ENCODE assay signal across 18 cellular contexts in the genomic region with DNA sequence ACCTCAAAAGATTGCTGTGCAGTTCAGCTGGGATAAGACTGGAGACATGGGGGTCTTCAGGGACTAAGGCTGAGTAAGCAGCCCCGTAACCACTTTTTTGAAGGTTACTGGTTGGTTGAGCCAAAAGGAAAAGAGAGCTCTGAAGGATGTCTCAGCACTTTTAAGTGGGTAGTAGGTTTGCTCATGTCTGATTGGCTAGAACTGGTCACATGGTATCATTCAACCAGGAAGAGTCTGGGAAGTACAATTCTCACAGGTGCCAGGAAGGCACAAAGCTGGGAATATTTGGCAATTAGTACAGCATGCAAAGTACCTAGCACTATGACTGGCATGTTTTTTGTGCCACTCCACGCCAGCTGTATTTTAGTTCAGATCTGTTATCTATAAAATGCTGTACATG. TPM values are rescaled to one million over a fixed set of nuclear protein-coding genes. Genes with fewer than 3 reads are reported as not detected.
DNase-seq lines count a peak whose midpoint lies in the region; ATAC-seq and TF ChIP-seq lines count a peak whose summit lies in the region.
"Had no signal": no experiment of that assay in that cellular context is flagged by ENCODE, and none has a peak within 500 bp of the region (broad histone marks: within the 10 kb centered on the region; RNA-seq: fewer than 3 reads in every experiment).

No MANE protein-coding gene starts in this region.

- DNase-seq in ELR (ENCODE audit: low read depth) (peak; percentile 36), PC-3 (peak; percentile 35), iPS-NIHi11 (ENCODE audit: low spot score) (peak; percentile 81), adrenal gland (no peak)
- DNase-seq in activated CD4-positive, alpha-beta T cell treated with anti-CD3 and anti-CD28 coated beads for 48 hours = no peak
- DNase-seq: activated CD4-positive, alpha-beta T cell treated with anti-CD3 and anti-CD28 coated beads, Interleukin-2, amount 50 U/mL, for 1 hour; activated naive CD8-positive, alpha-beta T cell treated with anti-CD3 and anti-CD28 coated beads for 36 hours; activated T-cell treated with anti-CD3 and anti-CD28 coated beads, Interleukin-2, amount 50 U/mL, for 24 hours; effector CD4-positive, alpha-beta T cell; HCEC 1CT; NCI-H146; occipital lobe; SHP77; stimulated activated CD4-positive, alpha-beta T cell treated with anti-CD3 and anti-CD28 coated beads, Interleukin-4, amount 100 ng/mL, for 24 hours had no signal

- no peak for TF ChIP-seq CTCF in PC-3 (conservative IDR thresholded peaks at IDR 0.05; ENCODE audit: low read depth, low read length)
- TF ChIP-seq CTCF in adrenal gland (IDR thresholded peaks at IDR 0.05) = no peak

- no peak overlapping the region for H3K9ac ChIP-seq in PC-3 (ENCODE audit: low read length)

- no peaks in the 10 kb centered on the region for H3K79me2 ChIP-seq in PC-3 (ENCODE audit: low read length)
- H3K79me2 ChIP-seq: hepatocyte had no signal

- H3K4me1 ChIP-seq in PC-3 (ENCODE audit: insufficient read depth, low read length) = peaks cover 4% of the 10 kb centered on the region
- no peaks in the 10 kb centered on the region for H3K4me1 ChIP-seq in adrenal gland (replicated peaks in 1 of 2)

- no peak for ATAC-seq in PC-3
- ATAC-seq in GM18907 (IDR thresholded peaks at IDR 0.05; ENCODE audit: unreplicated experiment) = no peak

- H4K20me1 ChIP-seq in PC-3 (ENCODE audit: low read length) = no peaks in the 10 kb centered on the region

- intact Hi-C loops in PC-3 (cut with micrococcal nuclease) (loop anchor here (2.0 kb wide), 1 partner anchor 29 kb away; no protein-coding TSS in a partner anchor), adrenal gland (cut with DNase I) (no loop called here)

- H3K9me3 ChIP-seq in PC-3 (ENCODE audit: low read length) (no peaks in the 10 kb centered on the region), adrenal gland (replicated peaks in 1 of 3) (no peaks in the 10 kb centered on the region)

- H3F3A ChIP-seq in PC-3 (ENCODE audit: low read length, unreplicated experiment) = no peaks in the 10 kb centered on the region

- H3K4me3 ChIP-seq in PC-3 (ENCODE audit: low read length) (no peak overlapping the region), adrenal gland (no peak overlapping the region)
- H3K4me3 ChIP-seq: hepatocyte had no signal

- TF ChIP-seq RAD21 in Ishikawa (IDR thresholded peaks at IDR 0.05; ENCODE audit: low read depth) = no peak

- BruUV-seq in PC-3 (replicated peaks; lab: Mats Ljungman, UMichigan) = no TSS peak

- POLR2A ChIA-PET in PC-3 (lab: Charles Lee; ENCODE audit: unreplicated experiment) = no interaction called here

- H3K36me3 ChIP-seq in PC-3 (ENCODE audit: low read depth, low read length) (no peaks in the 10 kb centered on the region), adrenal gland (replicated peaks in 1 of 2) (no peaks in the 10 kb centered on the region)

- WGBS in adrenal gland, 4 donors = 74 to 89% (median 76%) methylated on average over 2 of the region's 2 CpGs

- no peak overlapping the region for H2AFZ ChIP-seq in PC-3 (ENCODE audit: low read length)
- H2AFZ ChIP-seq: hepatocyte had no signal

- no peaks in the 10 kb centered on the region for H3K9me2 ChIP-seq in PC-3 (replicated peaks; ENCODE audit: low read length)

- H3K27ac ChIP-seq in PC-3 (ENCODE audit: low read length) = no peak overlapping the region
- no peak overlapping the region for H3K27ac ChIP-seq in adrenal gland
- H3K27ac ChIP-seq: C4-2B, hepatocyte had no signal

- TF ChIP-seq EP300 in Ishikawa (IDR thresholded peaks at IDR 0.05; ENCODE audit: borderline replicate concordance) = no peak

- CTCF ChIA-PET in PC-3 (lab: Charles Lee) = no interaction called here

- TF ChIP-seq POLR2A in adrenal gland (IDR thresholded peaks at IDR 0.05) = no peak

- H3K4me2 ChIP-seq in PC-3 (ENCODE audit: low read length) = no peak overlapping the region
- H3K4me2 ChIP-seq: hepatocyte had no signal

- H3K27me3 ChIP-seq in PC-3 (ENCODE audit: low read length) (no peaks in the 10 kb centered on the region), adrenal gland (no peaks in the 10 kb centered on the region)
- H3K27me3 ChIP-seq: hepatocyte had no signal

TF ChIP-seq in Ishikawa, 13 proteins besides CTCF, POLR2A, EP300 and RAD21:
- no peak for TF ChIP-seq ZBTB7A (IDR thresholded peaks at IDR 0.05; ENCODE audit: low read depth)
- TF ChIP-seq, protein P1, sequence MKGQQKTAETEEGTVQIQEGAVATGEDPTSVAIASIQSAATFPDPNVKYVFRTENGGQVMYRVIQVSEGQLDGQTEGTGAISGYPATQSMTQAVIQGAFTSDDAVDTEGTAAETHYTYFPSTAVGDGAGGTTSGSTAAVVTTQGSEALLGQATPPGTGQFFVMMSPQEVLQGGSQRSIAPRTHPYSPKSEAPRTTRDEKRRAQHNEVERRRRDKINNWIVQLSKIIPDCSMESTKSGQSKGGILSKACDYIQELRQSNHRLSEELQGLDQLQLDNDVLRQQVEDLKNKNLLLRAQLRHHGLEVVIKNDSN (IDR thresholded peaks at IDR 0.05) = peak; percentile 84

RNA-seq across cellular contexts. Expression of a gene that starts 58.1 kb away (rescaled TPM):
- total RNA-seq in PC-3 (2014; rRNA removed) (65.2 and 66.4 TPM in 2 replicates), adrenal gland (100 to 1,000 TPM in 1 of 8 donors, 10 to 100 TPM in 7; 49.6 to 102 (median 68.9) TPM)
- polyA plus RNA-seq in adrenal gland = 10 to 100 TPM; 13.6 to 72.4 (median 20.8) TPM

Comparison
In these comparisons a context has a peak if more than half of its experiments do, and no peak if none do; other contexts are left out.
1. DNase-seq: peak in ELR (single experiment), PC-3 (single experiment) and iPS-NIHi11 (single experiment); none in activated CD4-positive, alpha-beta T cell treated with anti-CD3 and anti-CD28 coated beads for 48 hours (single experiment) and adrenal gland (0 of 7).